ENCODE assay signal across 21 cellular contexts in genomic region chr11:2796091-2796490, GRCh38.
DNase-seq lines count a peak whose midpoint lies in the region; ATAC-seq, FAIRE-seq and TF ChIP-seq lines count a peak whose summit lies in the region.
"Had no signal": no experiment of that assay in that cellular context is flagged by ENCODE, and none has a peak within 500 bp of the region (broad histone marks: within the 10 kb centered on the region; RNA-seq: fewer than 3 reads in every experiment).

No MANE protein-coding gene starts in this region.

- H3K4me3 ChIP-seq in right lobe of liver (no peak overlapping the region), HepG2 (replicated peaks in 1 of 3; ENCODE audit: insufficient read depth in 1 of 3, low read depth in 2 of 3, low read length in 3 of 3) (no peak overlapping the region), right cardiac atrium (ENCODE audit: low read length) (no peak overlapping the region), pancreas (no peak overlapping the region)
- H3K4me3 ChIP-seq: hepatocyte had no signal

- CTCF ChIA-PET in HepG2 (lab: Yijun Ruan, JAX; ENCODE audit: low intra/inter-chr PET ratio, low total read pairs), result no interaction called here

- WGBS in right lobe of liver (ENCODE audit: insufficient coverage, low coverage, low lambda C conversion rate, missing lambda C conversion rate), result 80% methylated on average over 5 of the region's 15 CpGs
- 60% methylated on average over 13 of the region's 15 CpGs for WGBS in HepG2 (ENCODE audit: low lambda C conversion rate)
- 91% methylated on average over 15 of the region's 15 CpGs for WGBS in right cardiac atrium
- 92 to 97% methylated on average over 15 of the region's 15 CpGs for WGBS in pancreas, 2 donors

- in situ Hi-C loops in HepG2 (cut with HindIII; ENCODE audit: extremely low pct_ligation_motif_present, low pct_unique_long_range_greater_than_20kb), result no loop called here

- no peak for TF ChIP-seq CTCF in right lobe of liver (IDR thresholded peaks at IDR 0.05)
- TF ChIP-seq CTCF in HepG2 (CRISPR knock-in tag; IDR thresholded peaks at IDR 0.05), result no peak
- no peak for TF ChIP-seq CTCF in pancreas (IDR thresholded peaks at IDR 0.05)

- no peaks in the 10 kb centered on the region for H3K4me1 ChIP-seq in right lobe of liver
- H3K4me1 ChIP-seq in HepG2 (ENCODE audit: insufficient read depth, low read length), result peaks cover 7% of the 10 kb centered on the region; the same call in 1 of the 2 replicates
- H3K4me1 ChIP-seq in right cardiac atrium (ENCODE audit: control insufficient read depth, insufficient read depth, low read length), result no peaks in the 10 kb centered on the region
- no peaks in the 10 kb centered on the region for H3K4me1 ChIP-seq in pancreas

- TF ChIP-seq POLR2A in right lobe of liver (IDR thresholded peaks at IDR 0.05) (no peak), HepG2 (IDR thresholded peaks at IDR 0.05; ENCODE audit: insufficient read depth in 1 of 2, low read depth in 2 of 2, low read length in 2 of 2) (no peak)

- H3K9ac ChIP-seq in HepG2 (ENCODE audit: insufficient read depth, low read depth, low read length), result no peak overlapping the region

- H3K36me3 ChIP-seq in right lobe of liver (no peaks in the 10 kb centered on the region), HepG2 (replicated peaks in 1 of 2; ENCODE audit: control insufficient read depth in 1 of 2, insufficient read depth in 2 of 2, low read length in 2 of 2) (no peaks in the 10 kb centered on the region), pancreas (no peaks in the 10 kb centered on the region)

- no peaks in the 10 kb centered on the region for H3K79me2 ChIP-seq in HepG2 (ENCODE audit: insufficient read depth, low read length)
- H3K79me2 ChIP-seq: hepatocyte had no signal

- 0 out of 2 replicates have a peak, but pooled peaks cover 2% of the 10 kb centered on the region for H4K20me1 ChIP-seq in HepG2 (ENCODE audit: insufficient read depth, low read length)

- H3K27ac Mint-ChIP-seq in activated T-helper 2 cell treated with anti-CD3 and anti-CD28 coated beads, Interferon-gamma antibody, Interleukin-2, Interleukin-4, amounts not matched to agents 10 μg/mL and 5 μg/mL and 100 μg/mL, durations not matched to agents 14 hours and 24 hours and 36 hours, result no peak overlapping the region
- H3K27ac Mint-ChIP-seq: activated CD4-positive, alpha-beta T cell treated with anti-CD3 and anti-CD28 coated beads, Interleukin-2, amount 10 ng/mL, durations not matched to agents 24 days and 14 days; stimulated activated naive CD8-positive, alpha-beta T cell treated with anti-CD3 and anti-CD28 coated beads, Interleukin-15, Interleukin-2, amounts not matched to agents 100 ng/mL and 50 ng/mL, for 24 hours; type B pancreatic cell had no signal

- no peaks in the 10 kb centered on the region for H3K27me3 Mint-ChIP-seq in activated T-helper 2 cell treated with anti-CD3 and anti-CD28 coated beads, Interferon-gamma antibody, Interleukin-2, Interleukin-4, amounts not matched to agents 10 μg/mL and 5 μg/mL and 100 μg/mL, durations not matched to agents 14 hours and 24 hours and 36 hours (ENCODE audit: low read depth)
- H3K27me3 Mint-ChIP-seq: activated CD4-positive, alpha-beta T cell treated with anti-CD3 and anti-CD28 coated beads, Interleukin-2, amount 10 ng/mL, durations not matched to agents 24 days and 14 days; stimulated activated naive CD8-positive, alpha-beta T cell treated with anti-CD3 and anti-CD28 coated beads, Interleukin-15, Interleukin-2, amounts not matched to agents 100 ng/mL and 50 ng/mL, for 24 hours had no signal

- no peak overlapping the region for H2AFZ ChIP-seq in HepG2 (ENCODE audit: low read length)
- H2AFZ ChIP-seq: hepatocyte had no signal

- intact Hi-C loops in right lobe of liver (cut with DNase I) (no loop called here), HepG2 (cut with micrococcal nuclease; ENCODE audit: unreplicated experiment) (no loop called here), right cardiac atrium (cut with DNase I) (no loop called here), pancreas (cut with DNase I) (no loop called here)
- intact Hi-C loops in activated T-helper 2 cell treated with anti-CD3 and anti-CD28 coated beads, Interferon-gamma antibody, Interleukin-2, Interleukin-4, amounts not matched to agents 10 μg/mL and 5 μg/mL and 100 μg/mL, durations not matched to agents 14 hours and 24 hours and 36 hours (cut with micrococcal nuclease), result no loop called here

- H3K4me1 Mint-ChIP-seq in activated T-helper 2 cell treated with anti-CD3 and anti-CD28 coated beads, Interferon-gamma antibody, Interleukin-2, Interleukin-4, amounts not matched to agents 10 μg/mL and 5 μg/mL and 100 μg/mL, durations not matched to agents 14 hours and 24 hours and 36 hours (ENCODE audit: low read depth), result no peaks in the 10 kb centered on the region
- H3K4me1 Mint-ChIP-seq: activated CD4-positive, alpha-beta T cell treated with anti-CD3 and anti-CD28 coated beads, Interleukin-2, amount 10 ng/mL, durations not matched to agents 24 days and 14 days had no signal

- FAIRE-seq in HepG2 (lab: Jason Lieb, UNC) (no peak), pancreas (lab: Jason Lieb, UNC) (no peak)
- FAIRE-seq: colon, D721Med, GM18507, keratinocyte had no signal

- H3K4me3 Mint-ChIP-seq in activated T-helper 2 cell treated with anti-CD3 and anti-CD28 coated beads, Interferon-gamma antibody, Interleukin-2, Interleukin-4, amounts not matched to agents 10 μg/mL and 5 μg/mL and 100 μg/mL, durations not matched to agents 14 hours and 24 hours and 36 hours (ENCODE audit: low read depth), result no peak overlapping the region
- H3K4me3 Mint-ChIP-seq: activated CD4-positive, alpha-beta T cell treated with anti-CD3 and anti-CD28 coated beads, Interleukin-2, amount 10 ng/mL, durations not matched to agents 24 days and 14 days; stimulated activated naive CD8-positive, alpha-beta T cell treated with anti-CD3 and anti-CD28 coated beads, Interleukin-15, Interleukin-2, amounts not matched to agents 100 ng/mL and 50 ng/mL, for 24 hours; type B pancreatic cell had no signal

- BruUV-seq in HepG2 (replicated peaks; lab: Mats Ljungman, UMichigan), result no TSS peak

- H3K27ac ChIP-seq in right lobe of liver (no peak overlapping the region), HepG2 (ENCODE audit: extremely low read length, insufficient read depth, low read length) (no peak overlapping the region), right cardiac atrium (ENCODE audit: low read length) (no peak overlapping the region), pancreas (no peak overlapping the region)
- H3K27ac ChIP-seq: hepatocyte had no signal

- H3K36me3 Mint-ChIP-seq in activated T-helper 2 cell treated with anti-CD3 and anti-CD28 coated beads, Interferon-gamma antibody, Interleukin-2, Interleukin-4, amounts not matched to agents 10 μg/mL and 5 μg/mL and 100 μg/mL, durations not matched to agents 14 hours and 24 hours and 36 hours (ENCODE audit: low read depth), result no peaks in the 10 kb centered on the region

- POLR2A ChIA-PET in HepG2 (lab: Yijun Ruan, JAX), result no interaction called here

- no peak for TF ChIP-seq RAD21 in HepG2 (CRISPR knock-in tag; IDR thresholded peaks at IDR 0.05)

- no peaks in the 10 kb centered on the region for H3K27me3 ChIP-seq in right lobe of liver
- peaks cover 12 to 75% of the 10 kb centered on the region in 2 experiments for H3K27me3 ChIP-seq in HepG2 (ENCODE audit: control insufficient read depth in 1 of 2, insufficient read depth in 2 of 2, low read length in 2 of 2)
- H3K27me3 ChIP-seq in right cardiac atrium (ENCODE audit: control insufficient read depth, insufficient read depth), result no peaks in the 10 kb centered on the region
- no peaks in the 10 kb centered on the region for H3K27me3 ChIP-seq in pancreas
- H3K27me3 ChIP-seq: hepatocyte had no signal

- no peak for TF ChIP-seq EP300 in HepG2 (IDR thresholded peaks at IDR 0.05; ENCODE audit: low read depth in 2 of 2, low read length in 2 of 2)
- no peak for TF ChIP-seq EP300 in HepG2 (CRISPR knock-in tag; IDR thresholded peaks at IDR 0.05; ENCODE audit: borderline replicate concordance)

- H3K9me3 Mint-ChIP-seq in activated T-helper 2 cell treated with anti-CD3 and anti-CD28 coated beads, Interferon-gamma antibody, Interleukin-2, Interleukin-4, amounts not matched to agents 10 μg/mL and 5 μg/mL and 100 μg/mL, durations not matched to agents 14 hours and 24 hours and 36 hours, result no peaks in the 10 kb centered on the region
- H3K9me3 Mint-ChIP-seq: activated CD4-positive, alpha-beta T cell treated with anti-CD3 and anti-CD28 coated beads, Interleukin-2, amount 10 ng/mL, durations not matched to agents 24 days and 14 days; stimulated activated naive CD8-positive, alpha-beta T cell treated with anti-CD3 and anti-CD28 coated beads, Interleukin-15, Interleukin-2, amounts not matched to agents 100 ng/mL and 50 ng/mL, for 24 hours had no signal

- H3K4me2 ChIP-seq in HepG2 (ENCODE audit: low read depth, low read length), result no peak overlapping the region
- H3K4me2 ChIP-seq: hepatocyte had no signal

- H3K9me3 ChIP-seq in right lobe of liver, result no peaks in the 10 kb centered on the region
- no peaks in the 10 kb centered on the region for H3K9me3 ChIP-seq in HepG2 (ENCODE audit: low read length)
- no peaks in the 10 kb centered on the region for H3K9me3 ChIP-seq in right cardiac atrium (ENCODE audit: control insufficient read depth, low read length)
- H3K9me3 ChIP-seq in pancreas, result no peaks in the 10 kb centered on the region

- DNase-seq in right lobe of liver (peak in 2 of 3 donors; percentile 43 to 44), HepG2 (ENCODE audit: low spot score) (no peak), right cardiac atrium (peak; percentile 8 to 45 (median 31)), pancreas (peak in 4 of 6 donors; percentile 10 to 54 (median 18)), hippocampal formation (lab: John Stamatoyannopoulos, UW) (no peak)
- no peak for DNase-seq in activated T-helper 2 cell treated with anti-CD3 and anti-CD28 coated beads, Interferon-gamma antibody, Interleukin-2, Interleukin-4, amounts not matched to agents 10 μg/mL and 5 μg/mL and 100 μg/mL, durations not matched to agents 14 hours and 24 hours and 36 hours (ENCODE audit: low spot score)
- DNase-seq: activated CD4-positive, alpha-beta T cell treated with anti-CD3 and anti-CD28 coated beads, Interleukin-2, amount 10 ng/mL, durations not matched to agents 24 days and 14 days; C1 segment of cervical spinal cord; NCI-H1436 treated with DMSO at 0.1 percent for 48 hours; NCI-H2171; NCI-H69; SHP77 had no signal

- no peak for ATAC-seq in right lobe of liver
- ATAC-seq in HepG2, result no peak
- no peak for ATAC-seq in right cardiac atrium
- no peak for ATAC-seq in pancreas
- ATAC-seq in HG03378 (IDR thresholded peaks at IDR 0.05; ENCODE audit: unreplicated experiment), result no peak
- ATAC-seq in HG03039 (IDR thresholded peaks at IDR 0.05; ENCODE audit: unreplicated experiment), result no peak

TF ChIP-seq in HepG2, 621 proteins besides CTCF, POLR2A, EP300 and RAD21:
- TF ChIP-seq HOXD1 (CRISPR knock-in tag; IDR thresholded peaks at IDR 0.05) (no peak), TRIM24 (CRISPR knock-in tag; IDR thresholded peaks at IDR 0.05) (no peak), JARID2 (CRISPR knock-in tag; IDR thresholded peaks at IDR 0.05; ENCODE audit: insufficient replicate concordance) (no peak)

Comparison
In these comparisons a context has a peak if more than half of its experiments do, and no peak if none do; other contexts are left out.
1. DNase-seq: peak in right lobe of liver (2 of 3), right cardiac atrium (3 of 3) and pancreas (4 of 6); none in HepG2 (single experiment), hippocampal formation (0 of 2) and activated T-helper 2 cell treated with anti-CD3 and anti-CD28 coated beads, Interferon-gamma antibody, Interleukin-2, Interleukin-4, amounts not matched to agents 10 μg/mL and 5 μg/mL and 100 μg/mL, durations not matched to agents 14 hours and 24 hours and 36 hours (single experiment).